ENCODE assay signal across 8 cellular contexts in genomic region chr6:13012977-13013680, GRCh38.
DNase-seq lines count a peak whose midpoint lies in the region; ATAC-seq lines count a peak whose summit lies in the region.

No MANE protein-coding gene starts in this region.

- no peaks in the 10 kb centered on the region for H3K9me3 Mint-ChIP-seq in activated T-helper 1 cell treated with anti-CD3 and anti-CD28 coated beads, Interleukin-12 subunit alpha, Interleukin-12 subunit beta, Interleukin-2, Interleukin-4 antibody, amounts not matched to agents 30 ng/mL and 10 ng/mL and 1 ng/mL, durations not matched to agents 14 hours and 24 hours and 36 hours

- peak overlapping the region; percentile 70 for H3K4me3 Mint-ChIP-seq in activated T-helper 1 cell treated with anti-CD3 and anti-CD28 coated beads, Interleukin-12 subunit alpha, Interleukin-12 subunit beta, Interleukin-2, Interleukin-4 antibody, amounts not matched to agents 30 ng/mL and 10 ng/mL and 1 ng/mL, durations not matched to agents 14 hours and 24 hours and 36 hours

- no peaks in the 10 kb centered on the region for H3K36me3 ChIP-seq in iPS-15b (ENCODE audit: control insufficient read depth, insufficient read depth, low read length)
- H3K36me3 ChIP-seq in skeletal muscle satellite cell (ENCODE audit: insufficient read depth, low read length), result no peaks in the 10 kb centered on the region

- ATAC-seq in GM18909 (IDR thresholded peaks at IDR 0.05; ENCODE audit: poor library complexity, unreplicated experiment), result no peak

- peak overlapping the region; percentile 81 for H3K4me2 ChIP-seq in skeletal muscle satellite cell (ENCODE audit: low read length)

- intact Hi-C loops in activated T-helper 1 cell treated with anti-CD3 and anti-CD28 coated beads, Interleukin-12 subunit alpha, Interleukin-12 subunit beta, Interleukin-2, Interleukin-4 antibody, amounts not matched to agents 30 ng/mL and 10 ng/mL and 1 ng/mL, durations not matched to agents 14 hours and 24 hours and 36 hours (cut with micrococcal nuclease), result no loop called here

- peaks cover 4% of the 10 kb centered on the region for H3K4me1 Mint-ChIP-seq in activated T-helper 1 cell treated with anti-CD3 and anti-CD28 coated beads, Interleukin-12 subunit alpha, Interleukin-12 subunit beta, Interleukin-2, Interleukin-4 antibody, amounts not matched to agents 30 ng/mL and 10 ng/mL and 1 ng/mL, durations not matched to agents 14 hours and 24 hours and 36 hours (ENCODE audit: low read depth)

- no peak overlapping the region for H3K27ac Mint-ChIP-seq in activated T-helper 1 cell treated with anti-CD3 and anti-CD28 coated beads, Interleukin-12 subunit alpha, Interleukin-12 subunit beta, Interleukin-2, Interleukin-4 antibody, amounts not matched to agents 30 ng/mL and 10 ng/mL and 1 ng/mL, durations not matched to agents 14 hours and 24 hours and 36 hours

- peaks cover 36% of the 10 kb centered on the region for H3K27me3 ChIP-seq in iPS-15b (ENCODE audit: control insufficient read depth, insufficient read depth, low read length)
- peaks cover 61% of the 10 kb centered on the region for H3K27me3 ChIP-seq in skeletal muscle satellite cell (ENCODE audit: control insufficient read depth, insufficient read depth, low read length)

- H3K9me3 ChIP-seq in iPS-15b (ENCODE audit: control insufficient read depth, insufficient read depth, low read length), result no peaks in the 10 kb centered on the region
- no peaks in the 10 kb centered on the region for H3K9me3 ChIP-seq in skeletal muscle satellite cell (replicated peaks; ENCODE audit: low read length)

- H3K36me3 Mint-ChIP-seq in activated T-helper 1 cell treated with anti-CD3 and anti-CD28 coated beads, Interleukin-12 subunit alpha, Interleukin-12 subunit beta, Interleukin-2, Interleukin-4 antibody, amounts not matched to agents 30 ng/mL and 10 ng/mL and 1 ng/mL, durations not matched to agents 14 hours and 24 hours and 36 hours (ENCODE audit: low read depth), result no peaks in the 10 kb centered on the region

- H3K27me3 Mint-ChIP-seq in activated T-helper 1 cell treated with anti-CD3 and anti-CD28 coated beads, Interleukin-12 subunit alpha, Interleukin-12 subunit beta, Interleukin-2, Interleukin-4 antibody, amounts not matched to agents 30 ng/mL and 10 ng/mL and 1 ng/mL, durations not matched to agents 14 hours and 24 hours and 36 hours (ENCODE audit: insufficient read depth), result peaks cover 54% of the 10 kb centered on the region

- no peak overlapping the region for H3K9ac ChIP-seq in iPS-15b (ENCODE audit: low read depth, low read length)
- H3K9ac ChIP-seq in skeletal muscle satellite cell (ENCODE audit: low read depth, low read length), result no peak overlapping the region

- DNase-seq in NCI-H1092 (lab: John Stamatoyannopoulos, UW) (peak; percentile 13), NCI-H1092 treated with DMSO at 0.1 percent for 48 hours (lab: John Stamatoyannopoulos, UW) (no peak), middle frontal gyrus (ENCODE audit: extremely low spot score, low spot score) (no peak), Kasumi-1 (lab: John Stamatoyannopoulos, UW) (no peak)
- DNase-seq in activated T-helper 1 cell treated with anti-CD3 and anti-CD28 coated beads, Interleukin-12 subunit alpha, Interleukin-12 subunit beta, Interleukin-2, Interleukin-4 antibody, amounts not matched to agents 30 ng/mL and 10 ng/mL and 1 ng/mL, durations not matched to agents 14 hours and 24 hours and 36 hours (ENCODE audit: low spot score), result no peak

- H3K4me3 ChIP-seq in iPS-15b (ENCODE audit: low read depth, low read length) (peak overlapping the region; percentile 83), skeletal muscle satellite cell (ENCODE audit: low read length) (peak overlapping the region; percentile 62)

- H3K4me1 ChIP-seq in iPS-15b (ENCODE audit: control insufficient read depth, insufficient read depth, low read length) (peaks cover 7% of the 10 kb centered on the region), skeletal muscle satellite cell (ENCODE audit: control insufficient read depth, insufficient read depth, low read length) (peaks cover 7% of the 10 kb centered on the region)
